22 cellular contexts compared by ENCODE assay signal in genomic region chr4:120926358-120927025, GRCh38. TPM values are rescaled to one million over a fixed set of nuclear protein-coding genes. Genes with fewer than 3 reads are reported as not detected.
DNase-seq lines count a peak whose midpoint lies in the region; ATAC-seq and TF ChIP-seq lines count a peak whose summit lies in the region.
"Had no signal": no experiment of that assay in that cellular context is flagged by ENCODE, and none has a peak within 500 bp of the region (broad histone marks: within the 10 kb centered on the region; RNA-seq: fewer than 3 reads in every experiment).

No MANE protein-coding gene starts in this region.

- peak overlapping the region; percentile 28 for H2BK120ac ChIP-seq in mesendoderm (ENCODE audit: low read depth, low read length)

- H3K79me1 ChIP-seq in mesendoderm (ENCODE audit: low read length) = no peaks in the 10 kb centered on the region

- no peak overlapping the region for H3K4me3 ChIP-seq in AG10803 (ENCODE audit: low read length)
- no peak overlapping the region for H3K4me3 ChIP-seq in GM23248
- no peak overlapping the region for H3K4me3 ChIP-seq in mesendoderm (ENCODE audit: low read length)
- no peak overlapping the region for H3K4me3 ChIP-seq in breast epithelium
- H3K4me3 ChIP-seq: BLaER1 treated with 17β-estradiol and CSF1 and Interleukin-3, amounts not matched to agents 10 nM and 100 nM; GM12878; HAP-1 had no signal

- no peak for ATAC-seq in HG02870 (IDR thresholded peaks at IDR 0.05; ENCODE audit: unreplicated experiment)
- ATAC-seq: GM12878 had no signal

- H4K20me1 ChIP-seq in GM23248 (ENCODE audit: insufficient read depth) = no peaks in the 10 kb centered on the region
- H4K20me1 ChIP-seq: BLaER1 treated with 17β-estradiol and CSF1 and Interleukin-3, amounts not matched to agents 10 nM and 100 nM had no signal

- H3K4me2 ChIP-seq in GM23248 (ENCODE audit: unreplicated experiment) (no peak overlapping the region), mesendoderm (ENCODE audit: low read length) (no peak overlapping the region)
- H3K4me2 ChIP-seq: BLaER1 treated with 17β-estradiol and CSF1 and Interleukin-3, amounts not matched to agents 10 nM and 100 nM had no signal

- no peak overlapping the region for H3K56ac ChIP-seq in mesendoderm (ENCODE audit: low read length)

- H4K5ac ChIP-seq in mesendoderm (ENCODE audit: low read length) = no peak overlapping the region

- H3K27me3 Mint-ChIP-seq in endothelial cell (ENCODE audit: unreplicated experiment) = peaks cover 12% of the 10 kb centered on the region

- H3K27ac ChIP-seq in GM23248 (peak overlapping the region; percentile 22; the same call in 1 of the 2 replicates), mesendoderm (ENCODE audit: low read depth, low read length) (no peak overlapping the region), breast epithelium (no peak overlapping the region)
- H3K27ac ChIP-seq: 22Rv1; BLaER1 treated with 17β-estradiol and CSF1 and Interleukin-3, amounts not matched to agents 10 nM and 100 nM had no signal

- no peaks in the 10 kb centered on the region for H3K9me3 Mint-ChIP-seq in endothelial cell (ENCODE audit: unreplicated experiment)
- H3K9me3 Mint-ChIP-seq: CD4-positive, alpha-beta T cell; CD8-positive, alpha-beta memory T cell; HFFc6 had no signal

- H3F3A ChIP-seq in GM23248 (ENCODE audit: insufficient read depth) = peaks cover 36% of the 10 kb centered on the region

- no peaks in the 10 kb centered on the region for H3K27me3 ChIP-seq in GM23248 (replicated peaks; ENCODE audit: insufficient read depth)
- no peaks in the 10 kb centered on the region for H3K27me3 ChIP-seq in mesendoderm (ENCODE audit: insufficient read depth, low read length, poor library complexity)
- H3K27me3 ChIP-seq in breast epithelium = no peaks in the 10 kb centered on the region
- H3K27me3 ChIP-seq: BE2C; BLaER1 treated with 17β-estradiol and CSF1 and Interleukin-3, amounts not matched to agents 10 nM and 100 nM had no signal

- no peaks in the 10 kb centered on the region for H3K9me2 ChIP-seq in GM23248 (ENCODE audit: insufficient read depth)

- DNase-seq in AG10803 (ENCODE audit: low read depth) (peak; percentile 56), GM23248 (peak; percentile 60), endothelial cell (ENCODE audit: low spot score) (no peak), mesendoderm (no peak), breast epithelium (ENCODE audit: low spot score in 2 of 2) (no peak)
- DNase-seq in stimulated activated CD4-positive, alpha-beta T cell treated with anti-CD3 and anti-CD28 coated beads, Interleukin-2, amount 100 ng/mL, for 24 hours = no peak
- DNase-seq: AML-193; BE2C; Calu3; CD4-positive, alpha-beta T cell; CD8-positive, alpha-beta memory T cell; COR-L47; DMS53; DMS79 treated with DMSO at 0.1 percent for 48 hours; GOT3; HFFc6 had no signal

- intact Hi-C loops in breast epithelium (cut with DNase I; ENCODE audit: low total_unique reads) = no loop called here

- no peak overlapping the region for H3K18ac ChIP-seq in mesendoderm (ENCODE audit: low read length)

- no peak overlapping the region for H2AK5ac ChIP-seq in mesendoderm (ENCODE audit: low read length)

- no peak overlapping the region for H3K23ac ChIP-seq in mesendoderm (ENCODE audit: low read length)

- H3K9me3 ChIP-seq in GM23248 (ENCODE audit: low read depth) (no peaks in the 10 kb centered on the region), breast epithelium (no peaks in the 10 kb centered on the region)
- H3K9me3 ChIP-seq: BE2C, HAP-1 had no signal

- H3K36me3 Mint-ChIP-seq in endothelial cell (ENCODE audit: low read depth, unreplicated experiment) = peaks cover 5% of the 10 kb centered on the region
- H3K36me3 Mint-ChIP-seq: CD14-positive monocyte had no signal

- H2BK15ac ChIP-seq in mesendoderm (replicated peaks; ENCODE audit: low read depth) = no peak overlapping the region

- H3K4me1 Mint-ChIP-seq in endothelial cell (ENCODE audit: unreplicated experiment) = peaks cover 15% of the 10 kb centered on the region

- H3K79me2 ChIP-seq in GM23248 (ENCODE audit: insufficient read depth) (peaks cover under 1% of the 10 kb centered on the region; the same call in 1 of the 2 replicates), mesendoderm (ENCODE audit: control insufficient read depth, insufficient read depth, low read length) (no peaks in the 10 kb centered on the region)

- TF ChIP-seq POLR2A in breast epithelium (IDR thresholded peaks at IDR 0.05) = no peak

- no peak overlapping the region for H3K4ac ChIP-seq in mesendoderm (ENCODE audit: low read depth, low read length)

- no peaks in the 10 kb centered on the region for H3K36me3 ChIP-seq in GM23248 (ENCODE audit: low read depth)
- H3K36me3 ChIP-seq in mesendoderm (ENCODE audit: control insufficient read depth, insufficient read depth, low read length) = no peaks in the 10 kb centered on the region
- no peaks in the 10 kb centered on the region for H3K36me3 ChIP-seq in breast epithelium
- H3K36me3 ChIP-seq: BE2C; BLaER1 treated with 17β-estradiol and CSF1 and Interleukin-3, amounts not matched to agents 10 nM and 100 nM; HAP-1 had no signal

- TF ChIP-seq CTCF in AG10803 (conservative IDR thresholded peaks at IDR 0.05; ENCODE audit: low read length) = no peak
- TF ChIP-seq CTCF in endothelial cell (IDR thresholded peaks at IDR 0.05; ENCODE audit: unreplicated experiment) = no peak
- TF ChIP-seq CTCF in breast epithelium (IDR thresholded peaks at IDR 0.05) = no peak

- no peak overlapping the region for H2AFZ ChIP-seq in GM23248

- H4K8ac ChIP-seq in mesendoderm (ENCODE audit: low read depth, low read length) = no peak overlapping the region

- H3K9ac ChIP-seq in GM23248 = no peak overlapping the region
- no peak overlapping the region for H3K9ac ChIP-seq in mesendoderm (ENCODE audit: low read length)
- H3K9ac ChIP-seq: BLaER1 treated with 17β-estradiol and CSF1 and Interleukin-3, amounts not matched to agents 10 nM and 100 nM had no signal

- in situ Hi-C loops in GM23248 (cut with MboI) = no loop called here

- H3K27ac Mint-ChIP-seq in endothelial cell (ENCODE audit: unreplicated experiment) = peak overlapping the region; percentile 14
- H3K27ac Mint-ChIP-seq: CD14-positive monocyte; CD4-positive, alpha-beta T cell; HFFc6 had no signal

- no peak overlapping the region for H2BK5ac ChIP-seq in mesendoderm (ENCODE audit: low read length)

- H3K4me1 ChIP-seq in GM23248 (ENCODE audit: insufficient read depth) = peaks cover 22% of the 10 kb centered on the region
- no peaks in the 10 kb centered on the region for H3K4me1 ChIP-seq in mesendoderm (ENCODE audit: control insufficient read depth, low read depth, low read length)
- H3K4me1 ChIP-seq in breast epithelium = no peaks in the 10 kb centered on the region
- H3K4me1 ChIP-seq: BLaER1 treated with 17β-estradiol and CSF1 and Interleukin-3, amounts not matched to agents 10 nM and 100 nM; HAP-1 had no signal

- 23 to 25% methylated on average over 3 of the region's 3 CpGs for WGBS in GM23248 (ENCODE audit: low coverage in 1 of 2, low lambda C conversion rate in 2 of 2, missing lambda C conversion rate in 2 of 2), 2 experiments
- no CpG with 5 or more reads among the region's 3 CpGs for WGBS in mesendoderm (ENCODE audit: extremely low coverage, insufficient coverage, low lambda C conversion rate)

- no peak overlapping the region for H3K4me3 Mint-ChIP-seq in endothelial cell (ENCODE audit: unreplicated experiment)
- H3K4me3 Mint-ChIP-seq: CD14-positive monocyte; CD4-positive, alpha-beta T cell; CD8-positive, alpha-beta memory T cell; HFFc6 had no signal

RNA-seq across cellular contexts. Expression of gene PRDM5, which starts 4.0 kb away (rescaled TPM):
- total RNA-seq in GM23248 (2014; rRNA removed; shearing (Covaris generic)) = 12.6 and 18.7 TPM in 2 replicates
- 7.7 and 8.7 TPM in 2 replicates for polyA plus RNA-seq in GM23248 (2016; fragmentation: Nextera tagmentation; extraction: Ambion mirVana)
- total RNA-seq in endothelial cell (ENCODE audit: unreplicated experiment) (17.0 TPM), breast epithelium (10 to 100 TPM; 14.4 to 27.5 (median 24.9) TPM)
- polyA plus RNA-seq in mesendoderm (2013, experiment 1 of 2) = 9.5 TPM
- 9.7 TPM for polyA plus RNA-seq in mesendoderm (2013, experiment 2 of 2)
- total RNA-seq: GM12878 had no signal

Comparison
In these comparisons a context has a peak if more than half of its experiments do, and no peak if none do; other contexts are left out.
1. DNase-seq: peak in AG10803 (single experiment) and GM23248 (single experiment); none in endothelial cell (single experiment), mesendoderm (single experiment), breast epithelium (0 of 2) and stimulated activated CD4-positive, alpha-beta T cell treated with anti-CD3 and anti-CD28 coated beads, Interleukin-2, amount 100 ng/mL, for 24 hours (0 of 2).